In genomic region chr17:75758131-75758905, GRCh38 we compare ENCODE assay signal across 12 cellular contexts. TPM values are rescaled to one million over a fixed set of nuclear protein-coding genes. Genes with fewer than 3 reads are reported as not detected.
A peak's percentile ranks its signal among the peaks of the same experiment; 100 is the strongest.
DNase-seq lines count a peak whose midpoint lies in the region; ATAC-seq and TF ChIP-seq lines count a peak whose summit lies in the region.
"Had no signal": no experiment of that assay in that cellular context is flagged by ENCODE, and none has a peak within 500 bp of the region (broad histone marks: within the 10 kb centered on the region; RNA-seq: fewer than 3 reads in every experiment).

No MANE protein-coding gene starts in this region.

- no peak overlapping the region for H2AK5ac ChIP-seq in mesendoderm (ENCODE audit: low read length)

- H3K4ac ChIP-seq in mesendoderm (ENCODE audit: low read depth, low read length), result no peak overlapping the region

- H2BK120ac ChIP-seq in mesendoderm (ENCODE audit: low read depth, low read length), result no peak overlapping the region

- no peak overlapping the region for H3K9ac ChIP-seq in mesendoderm (ENCODE audit: low read length)
- H3K9ac ChIP-seq: parathyroid adenoma had no signal

- no peak overlapping the region for H3K27ac ChIP-seq in mesendoderm (ENCODE audit: low read depth, low read length)
- H3K27ac ChIP-seq: parathyroid adenoma, thoracic aorta had no signal

- no peak for ATAC-seq in GM18511 (IDR thresholded peaks at IDR 0.05; ENCODE audit: unreplicated experiment)
- no peak for ATAC-seq in GM18873 (IDR thresholded peaks at IDR 0.05; ENCODE audit: low FRiP score, unreplicated experiment)

- no peak overlapping the region for H3K4me2 ChIP-seq in mesendoderm (ENCODE audit: low read length)

- no peak overlapping the region for H3K23ac ChIP-seq in mesendoderm (ENCODE audit: low read length)

- H2BK5ac ChIP-seq in mesendoderm (ENCODE audit: low read length), result no peak overlapping the region

- in situ Hi-C loops in astrocyte of the cerebellum (cut with HindIII; ENCODE audit: low sequenced_read_pairs), result no loop called here

- no peak overlapping the region for H3K4me3 ChIP-seq in astrocyte of the cerebellum (ENCODE audit: low read depth, low read length)
- no peak overlapping the region for H3K4me3 ChIP-seq in mesendoderm (ENCODE audit: low read length)
- H3K4me3 ChIP-seq: thoracic aorta had no signal

- no CpG with 5 or more reads among the region's 41 CpGs for WGBS in mesendoderm (ENCODE audit: extremely low coverage, insufficient coverage, low lambda C conversion rate)

- DNase-seq in D341Med (ENCODE audit: low spot score) (peak; percentile 46), HT-29 (ENCODE audit: low spot score) (peak; percentile 29), astrocyte of the cerebellum (ENCODE audit: low read depth) (no peak), mesendoderm (peak; percentile 77), NCI-H1436 (lab: John Stamatoyannopoulos, UW) (no peak), NK-92 (lab: John Stamatoyannopoulos, UW; ENCODE audit: unreplicated experiment) (no peak)
- DNase-seq: GOT3, NCI-H1092 had no signal

- no peaks in the 10 kb centered on the region for H3K79me2 ChIP-seq in mesendoderm (ENCODE audit: control insufficient read depth, insufficient read depth, low read length)
- H3K79me2 ChIP-seq: parathyroid adenoma had no signal

- no peak overlapping the region for H4K8ac ChIP-seq in mesendoderm (ENCODE audit: low read depth, low read length)

- TF ChIP-seq CTCF in astrocyte of the cerebellum (IDR thresholded peaks at IDR 0.05; ENCODE audit: low read depth, low read length, missing control alignments), result peak; percentile 47

- H4K5ac ChIP-seq in mesendoderm (ENCODE audit: low read length), result no peak overlapping the region

- H3K79me1 ChIP-seq in mesendoderm (ENCODE audit: low read length), result no peaks in the 10 kb centered on the region

- no peak overlapping the region for H2BK15ac ChIP-seq in mesendoderm (replicated peaks; ENCODE audit: low read depth)

- no peaks in the 10 kb centered on the region for H3K27me3 ChIP-seq in mesendoderm (ENCODE audit: insufficient read depth, low read length, poor library complexity)

- H3K4me1 ChIP-seq in mesendoderm (ENCODE audit: control insufficient read depth, low read depth, low read length), result no peaks in the 10 kb centered on the region

- no peaks in the 10 kb centered on the region for H3K36me3 ChIP-seq in mesendoderm (ENCODE audit: control insufficient read depth, insufficient read depth, low read length)

- no peak overlapping the region for H3K18ac ChIP-seq in mesendoderm (ENCODE audit: low read length)

- peak overlapping the region; percentile 25 for H3K56ac ChIP-seq in mesendoderm (ENCODE audit: low read length)

RNA-seq across cellular contexts. Expression of gene GALK1, which starts 6.7 kb away (rescaled TPM):
- 40.8 and 41.8 TPM in 2 replicates for total RNA-seq in HT-29 (2014; rRNA removed; shearing (Covaris generic))
- 11.8 TPM for polyA plus RNA-seq in mesendoderm (2013, experiment 1 of 2)
- polyA plus RNA-seq in mesendoderm (2013, experiment 2 of 2), result 10.8 TPM

RNA-seq across cellular contexts. Expression of gene UNK, which starts 26.3 kb away (rescaled TPM):
- 23.6 and 24.9 TPM in 2 replicates for total RNA-seq in HT-29 (2014; rRNA removed; shearing (Covaris generic))
- 26.1 TPM for polyA plus RNA-seq in mesendoderm (2013, experiment 1 of 2)
- polyA plus RNA-seq in mesendoderm (2013, experiment 2 of 2), result 24.3 TPM

RNA-seq across cellular contexts. Expression of gene ITGB4, which starts 37.1 kb away (rescaled TPM):
- 224 and 281 TPM in 2 replicates for total RNA-seq in HT-29 (2014; rRNA removed; shearing (Covaris generic))
- 1.0 TPM for polyA plus RNA-seq in mesendoderm (2013, experiment 1 of 2)
- polyA plus RNA-seq in mesendoderm (2013, experiment 2 of 2), result 1.4 TPM

Comparison
In these comparisons a context has a peak if more than half of its experiments do, and no peak if none do; other contexts are left out.
1. DNase-seq: peak in D341Med (single experiment), HT-29 (single experiment) and mesendoderm (single experiment); none in astrocyte of the cerebellum (single experiment), NCI-H1436 (single experiment) and NK-92 (single experiment).